ENCODE assay signal across 18 cellular contexts in genomic region chr22:40030026-40030756, GRCh38. TPM values are rescaled to one million over a fixed set of nuclear protein-coding genes. Genes with fewer than 3 reads are reported as not detected.
DNase-seq lines count a peak whose midpoint lies in the region; ATAC-seq and TF ChIP-seq lines count a peak whose summit lies in the region.
"Had no signal": no experiment of that assay in that cellular context is flagged by ENCODE, and none has a peak within 500 bp of the region (broad histone marks: within the 10 kb centered on the region; RNA-seq: fewer than 3 reads in every experiment).

No MANE protein-coding gene starts in this region.

- H3K36me3 Mint-ChIP-seq in activated naive CD8-positive, alpha-beta T cell treated with anti-CD3 and anti-CD28 coated beads, Interleukin-2, amount 10 ng/mL, durations not matched to agents 7 days and 5 days = no peaks in the 10 kb centered on the region
- H3K36me3 Mint-ChIP-seq in activated naive CD8-positive, alpha-beta T cell treated with anti-CD3 and anti-CD28 coated beads for 36 hours = no peaks in the 10 kb centered on the region

- no peak for ATAC-seq in activated naive CD8-positive, alpha-beta T cell treated with anti-CD3 and anti-CD28 coated beads, Interleukin-2, amount 10 ng/mL, durations not matched to agents 7 days and 5 days (ENCODE audit: low read depth)
- no peak for ATAC-seq in upper lobe of right lung
- ATAC-seq in GM19397 (IDR thresholded peaks at IDR 0.05; ENCODE audit: unreplicated experiment) = no peak
- no peak for ATAC-seq in GM19351 (IDR thresholded peaks at IDR 0.05; ENCODE audit: unreplicated experiment)

- no peaks in the 10 kb centered on the region for H4K20me1 ChIP-seq in Loucy (ENCODE audit: insufficient read depth, low read length, poor library complexity, severe bottlenecking)

- H3K4me1 Mint-ChIP-seq in activated naive CD8-positive, alpha-beta T cell treated with anti-CD3 and anti-CD28 coated beads, Interleukin-2, amount 10 ng/mL, durations not matched to agents 7 days and 5 days = peaks cover 16% of the 10 kb centered on the region
- H3K4me1 Mint-ChIP-seq in activated naive CD8-positive, alpha-beta T cell treated with anti-CD3 and anti-CD28 coated beads for 36 hours = peaks cover 4% of the 10 kb centered on the region

- peak; percentile 29 for DNase-seq in activated naive CD8-positive, alpha-beta T cell treated with anti-CD3 and anti-CD28 coated beads, Interleukin-2, amount 10 ng/mL, durations not matched to agents 7 days and 5 days
- DNase-seq in activated naive CD8-positive, alpha-beta T cell treated with anti-CD3 and anti-CD28 coated beads for 36 hours = no peak
- DNase-seq in upper lobe of right lung (peak; percentile 46), GM19238 (ENCODE audit: insufficient read length, low spot score) (no peak)
- DNase-seq: CD4-positive, alpha-beta T cell; GF-D8; GOT3; HFFc6; KG1; NCI-H1930; NCI-H2171 treated with DMSO at 0.1 percent for 48 hours; NCI-H510A; SJCRH30 had no signal

- TF ChIP-seq CTCF in Loucy (conservative IDR thresholded peaks at IDR 0.05; ENCODE audit: low read length) = no peak
- no peak for TF ChIP-seq CTCF in upper lobe of right lung (IDR thresholded peaks at IDR 0.05)

- peak overlapping the region; percentile 29 for H3K4me2 ChIP-seq in Loucy (ENCODE audit: low read depth, low read length, poor library complexity, severe bottlenecking)

- no peaks in the 10 kb centered on the region for H3K27me3 Mint-ChIP-seq in activated naive CD8-positive, alpha-beta T cell treated with anti-CD3 and anti-CD28 coated beads, Interleukin-2, amount 10 ng/mL, durations not matched to agents 7 days and 5 days
- H3K27me3 Mint-ChIP-seq in activated naive CD8-positive, alpha-beta T cell treated with anti-CD3 and anti-CD28 coated beads for 36 hours = no peaks in the 10 kb centered on the region
- H3K27me3 Mint-ChIP-seq: CD4-positive, alpha-beta T cell had no signal

- H3K36me3 ChIP-seq in Loucy (ENCODE audit: insufficient read depth, low read length) (no peaks in the 10 kb centered on the region), iPS-20b (ENCODE audit: insufficient read depth, low read depth, low read length) (no peaks in the 10 kb centered on the region), upper lobe of right lung (no peaks in the 10 kb centered on the region)
- H3K36me3 ChIP-seq: SJCRH30 had no signal

- peaks cover 21% of the 10 kb centered on the region for H3K4me1 ChIP-seq in Loucy (ENCODE audit: insufficient read depth, low read length, poor library complexity, severe bottlenecking)
- peaks cover 4% of the 10 kb centered on the region; the same call in 1 of the 2 replicates for H3K4me1 ChIP-seq in iPS-20b (ENCODE audit: insufficient read depth, low read length)
- no peaks in the 10 kb centered on the region for H3K4me1 ChIP-seq in upper lobe of right lung
- H3K4me1 ChIP-seq: SJCRH30 had no signal

- H3K27ac ChIP-seq in iPS-20b (ENCODE audit: low read length) = peak overlapping the region; percentile 13
- no peak overlapping the region for H3K27ac ChIP-seq in upper lobe of right lung
- H3K27ac ChIP-seq: SJCRH30 had no signal

- H3K9me3 ChIP-seq in Loucy (ENCODE audit: insufficient read depth, low read depth, low read length) (no peaks in the 10 kb centered on the region), iPS-20b (ENCODE audit: insufficient read depth, low read depth, low read length) (no peaks in the 10 kb centered on the region), upper lobe of right lung (no peaks in the 10 kb centered on the region)
- H3K9me3 ChIP-seq: SJCRH30 had no signal

- H3K4me3 ChIP-seq in Loucy (ENCODE audit: low read length, poor library complexity, severe bottlenecking) = no peak overlapping the region
- H3K4me3 ChIP-seq in iPS-20b (ENCODE audit: low read length) = no peak overlapping the region
- no peak overlapping the region for H3K4me3 ChIP-seq in upper lobe of right lung
- H3K4me3 ChIP-seq: SJCRH30 had no signal

- POLR2A ChIA-PET in activated naive CD8-positive, alpha-beta T cell treated with anti-CD3 and anti-CD28 coated beads, Interleukin-2, amount 10 ng/mL, durations not matched to agents 7 days and 5 days (lab: Charles Lee) = interaction anchor here (1.4 to 2.7 kb wide), 2 partner anchors 14 to 148 kb away, joined by 4 to 16 read pairs; partner anchors contain the start of gene TNRC6B

- H3K9ac ChIP-seq in Loucy (ENCODE audit: low read depth, low read length, poor library complexity, severe bottlenecking) = peak overlapping the region; percentile 47
- H3K9ac ChIP-seq in iPS-20b (ENCODE audit: low read depth, low read length) = peak overlapping the region; percentile 52; the same call in 1 of the 2 replicates

- no peaks in the 10 kb centered on the region for H3K9me2 ChIP-seq in Loucy (replicated peaks; ENCODE audit: low read depth, low read length)

- H2AFZ ChIP-seq in Loucy (ENCODE audit: low read length) = peak overlapping the region; percentile 65

- no peaks in the 10 kb centered on the region for H3K9me3 Mint-ChIP-seq in activated naive CD8-positive, alpha-beta T cell treated with anti-CD3 and anti-CD28 coated beads, Interleukin-2, amount 10 ng/mL, durations not matched to agents 7 days and 5 days
- no peaks in the 10 kb centered on the region for H3K9me3 Mint-ChIP-seq in activated naive CD8-positive, alpha-beta T cell treated with anti-CD3 and anti-CD28 coated beads for 36 hours
- H3K9me3 Mint-ChIP-seq: CD4-positive, alpha-beta T cell; HFFc6 had no signal

- H3K27me3 ChIP-seq in Loucy (ENCODE audit: insufficient read depth, low read length, poor library complexity, severe bottlenecking) (no peaks in the 10 kb centered on the region), iPS-20b (ENCODE audit: insufficient read depth, low read length) (no peaks in the 10 kb centered on the region), upper lobe of right lung (no peaks in the 10 kb centered on the region)
- H3K27me3 ChIP-seq: SJCRH30 had no signal

- no peaks in the 10 kb centered on the region for H3K79me2 ChIP-seq in Loucy (ENCODE audit: insufficient read depth, low read length)

- intact Hi-C loops in upper lobe of right lung (cut with DNase I) = no loop called here

- no peaks in the 10 kb centered on the region for H3F3A ChIP-seq in Loucy (ENCODE audit: low read depth)

- H3K27ac Mint-ChIP-seq in activated naive CD8-positive, alpha-beta T cell treated with anti-CD3 and anti-CD28 coated beads, Interleukin-2, amount 10 ng/mL, durations not matched to agents 7 days and 5 days = peak overlapping the region; percentile 92
- H3K27ac Mint-ChIP-seq in activated naive CD8-positive, alpha-beta T cell treated with anti-CD3 and anti-CD28 coated beads for 36 hours = no peak overlapping the region
- H3K27ac Mint-ChIP-seq: CD4-positive, alpha-beta T cell; HFFc6 had no signal

- H3K4me3 Mint-ChIP-seq in activated naive CD8-positive, alpha-beta T cell treated with anti-CD3 and anti-CD28 coated beads, Interleukin-2, amount 10 ng/mL, durations not matched to agents 7 days and 5 days = no peak overlapping the region
- H3K4me3 Mint-ChIP-seq in activated naive CD8-positive, alpha-beta T cell treated with anti-CD3 and anti-CD28 coated beads for 36 hours = no peak overlapping the region
- H3K4me3 Mint-ChIP-seq: CD4-positive, alpha-beta T cell; HFFc6 had no signal

RNA-seq across cellular contexts. Expression of gene FAM83F, which starts 35.4 kb away (rescaled TPM):
- total RNA-seq in activated naive CD8-positive, alpha-beta T cell treated with anti-CD3 and anti-CD28 coated beads, Interleukin-2, amount 10 ng/mL, durations not matched to agents 7 days and 5 days = under 1 TPM; 0.20 to 0.30 TPM
- total RNA-seq in activated naive CD8-positive, alpha-beta T cell treated with anti-CD3 and anti-CD28 coated beads for 36 hours = 1 to 10 TPM; 3.4 to 3.6 TPM
- 0.35 TPM for total RNA-seq in upper lobe of right lung
- total RNA-seq: A673, HFFc6, SJCRH30 had no signal

Comparison
In these comparisons a context has a peak if more than half of its experiments do, and no peak if none do; other contexts are left out.
1. DNase-seq: peak in activated naive CD8-positive, alpha-beta T cell treated with anti-CD3 and anti-CD28 coated beads, Interleukin-2, amount 10 ng/mL, durations not matched to agents 7 days and 5 days (single experiment) and upper lobe of right lung (single experiment); none in activated naive CD8-positive, alpha-beta T cell treated with anti-CD3 and anti-CD28 coated beads for 36 hours (single experiment) and GM19238 (single experiment).